Comparison of ENCODE assay signal across 15 cellular contexts in genomic region chr3:118938183-118938961, GRCh38.
DNase-seq lines count a peak whose midpoint lies in the region; ATAC-seq and TF ChIP-seq lines count a peak whose summit lies in the region.
"Had no signal": no experiment of that assay in that cellular context is flagged by ENCODE, and none has a peak within 500 bp of the region (broad histone marks: within the 10 kb centered on the region; RNA-seq: fewer than 3 reads in every experiment).

No MANE protein-coding gene starts in this region.

- POLR2A ChIA-PET in activated CD4-positive, alpha-beta T cell treated with anti-CD3 and anti-CD28 coated beads for 36 hours (lab: Charles Lee): interaction anchor here (0.6 kb wide), 1 partner anchor 29 kb away, joined by 3 read pairs; no protein-coding TSS in a partner anchor
- POLR2A ChIA-PET in activated naive CD8-positive, alpha-beta T cell treated with anti-CD3 and anti-CD28 coated beads, Interleukin-2, amount 10 ng/mL, durations not matched to agents 7 days and 5 days (lab: Charles Lee): no interaction called here

- no peaks in the 10 kb centered on the region for H3K36me3 ChIP-seq in upper lobe of left lung

- peak; percentile 85 for ATAC-seq in activated CD4-positive, alpha-beta T cell treated with anti-CD3 and anti-CD28 coated beads for 36 hours
- ATAC-seq in activated naive CD8-positive, alpha-beta T cell treated with anti-CD3 and anti-CD28 coated beads, Interleukin-2, amount 10 ng/mL, durations not matched to agents 7 days and 5 days (ENCODE audit: low read depth): peak; percentile 65
- ATAC-seq in upper lobe of left lung (ENCODE audit: low FRiP score in 2 of 2) (no peak), HG02981 (IDR thresholded peaks at IDR 0.05; ENCODE audit: unreplicated experiment) (no peak)

- no peaks in the 10 kb centered on the region for H3K27me3 ChIP-seq in upper lobe of left lung

- no peak overlapping the region for H3K4me3 Mint-ChIP-seq in activated CD4-positive, alpha-beta T cell treated with anti-CD3 and anti-CD28 coated beads for 36 hours
- peak overlapping the region; percentile 42 for H3K4me3 Mint-ChIP-seq in activated naive CD8-positive, alpha-beta T cell treated with anti-CD3 and anti-CD28 coated beads, Interleukin-2, amount 10 ng/mL, durations not matched to agents 7 days and 5 days
- H3K4me3 Mint-ChIP-seq: activated T-cell treated with anti-CD3 and anti-CD28 coated beads, Interleukin-2, amount 50 U/mL, for 4 hours had no signal

- no peaks in the 10 kb centered on the region for H3K27me3 Mint-ChIP-seq in activated CD4-positive, alpha-beta T cell treated with anti-CD3 and anti-CD28 coated beads for 36 hours
- H3K27me3 Mint-ChIP-seq in activated naive CD8-positive, alpha-beta T cell treated with anti-CD3 and anti-CD28 coated beads, Interleukin-2, amount 10 ng/mL, durations not matched to agents 7 days and 5 days: no peaks in the 10 kb centered on the region

- CTCF ChIA-PET in activated CD4-positive, alpha-beta T cell treated with anti-CD3 and anti-CD28 coated beads for 36 hours (lab: Charles Lee): interaction anchor here (0.6 kb wide), 1 partner anchor 86 kb away, joined by 3 read pairs; no protein-coding TSS in a partner anchor

- no peak overlapping the region for H3K27ac ChIP-seq in upper lobe of left lung

- no peaks in the 10 kb centered on the region for H3K4me1 ChIP-seq in upper lobe of left lung

- H3K4me1 Mint-ChIP-seq in activated CD4-positive, alpha-beta T cell treated with anti-CD3 and anti-CD28 coated beads for 36 hours: peaks cover 27% of the 10 kb centered on the region
- peaks cover 27% of the 10 kb centered on the region for H3K4me1 Mint-ChIP-seq in activated naive CD8-positive, alpha-beta T cell treated with anti-CD3 and anti-CD28 coated beads, Interleukin-2, amount 10 ng/mL, durations not matched to agents 7 days and 5 days

- TF ChIP-seq POLR2A in upper lobe of left lung (IDR thresholded peaks at IDR 0.05): no peak

- DNase-seq in activated CD4-positive, alpha-beta T cell treated with anti-CD3 and anti-CD28 coated beads for 36 hours: no peak
- no peak for DNase-seq in activated CD4-positive, alpha-beta T cell treated with anti-CD3 and anti-CD28 coated beads, Interleukin-2, amount 50 U/mL, for 1 hour
- DNase-seq in M059J (ENCODE audit: low read depth): peak; percentile 37
- DNase-seq in activated naive CD8-positive, alpha-beta T cell treated with anti-CD3 and anti-CD28 coated beads, Interleukin-2, amount 10 ng/mL, durations not matched to agents 7 days and 5 days: no peak
- peak; percentile 64 for DNase-seq in kidney tubule cell (ENCODE audit: low spot score)
- no peak for DNase-seq in upper lobe of left lung
- DNase-seq in GM13977 (ENCODE audit: low spot score): no peak
- DNase-seq: ACHN; activated T-cell treated with anti-CD3 and anti-CD28 coated beads, Interleukin-2, amount 50 U/mL, for 4 hours; COR-L47; effector CD4-positive, alpha-beta T cell; HCEC 1CT; NCI-H1092 treated with DMSO at 0.1 percent for 48 hours; NCI-H2227 treated with DMSO at 0.1 percent for 48 hours had no signal

- intact Hi-C loops in activated CD4-positive, alpha-beta T cell treated with anti-CD3 and anti-CD28 coated beads for 36 hours (cut with DNase I, micrococcal nuclease): no loop called here

- WGBS in upper lobe of left lung, 2 donors: 76 to 81% methylated on average over 5 of the region's 5 CpGs

- in situ Hi-C loops in GM13977 (cut with MboI; ENCODE audit: low pct_unique_long_range_greater_than_20kb, low sequenced_read_pairs, unreplicated experiment): no loop called here

- no peak for TF ChIP-seq EP300 in upper lobe of left lung (IDR thresholded peaks at IDR 0.05)

- TF ChIP-seq CTCF in upper lobe of left lung (IDR thresholded peaks at IDR 0.05) (no peak), GM13977 (IDR thresholded peaks at IDR 0.05; ENCODE audit: extremely low read depth, insufficient read depth, missing control alignments) (no peak)

- no peak overlapping the region for H3K27ac Mint-ChIP-seq in activated CD4-positive, alpha-beta T cell treated with anti-CD3 and anti-CD28 coated beads for 36 hours
- H3K27ac Mint-ChIP-seq in activated naive CD8-positive, alpha-beta T cell treated with anti-CD3 and anti-CD28 coated beads, Interleukin-2, amount 10 ng/mL, durations not matched to agents 7 days and 5 days: peak overlapping the region; percentile 68

- no peaks in the 10 kb centered on the region for H3K36me3 Mint-ChIP-seq in activated CD4-positive, alpha-beta T cell treated with anti-CD3 and anti-CD28 coated beads for 36 hours (ENCODE audit: low read depth)
- peaks cover 3% of the 10 kb centered on the region for H3K36me3 Mint-ChIP-seq in activated naive CD8-positive, alpha-beta T cell treated with anti-CD3 and anti-CD28 coated beads, Interleukin-2, amount 10 ng/mL, durations not matched to agents 7 days and 5 days

- H3K9me3 Mint-ChIP-seq in activated CD4-positive, alpha-beta T cell treated with anti-CD3 and anti-CD28 coated beads for 36 hours (ENCODE audit: low read depth): no peaks in the 10 kb centered on the region
- H3K9me3 Mint-ChIP-seq in activated naive CD8-positive, alpha-beta T cell treated with anti-CD3 and anti-CD28 coated beads, Interleukin-2, amount 10 ng/mL, durations not matched to agents 7 days and 5 days: peaks cover 3% of the 10 kb centered on the region

- no peak overlapping the region for H3K4me3 ChIP-seq in upper lobe of left lung

- H3K9me3 ChIP-seq in upper lobe of left lung: no peaks in the 10 kb centered on the region

Comparison
In these comparisons a context has a peak if more than half of its experiments do, and no peak if none do; other contexts are left out.
1. ATAC-seq: peak in activated CD4-positive, alpha-beta T cell treated with anti-CD3 and anti-CD28 coated beads for 36 hours (single experiment) and activated naive CD8-positive, alpha-beta T cell treated with anti-CD3 and anti-CD28 coated beads, Interleukin-2, amount 10 ng/mL, durations not matched to agents 7 days and 5 days (single experiment); none in upper lobe of left lung (0 of 2) and HG02981 (single experiment).
2. DNase-seq: peak in M059J (single experiment) and kidney tubule cell (single experiment); none in activated CD4-positive, alpha-beta T cell treated with anti-CD3 and anti-CD28 coated beads for 36 hours (single experiment), activated CD4-positive, alpha-beta T cell treated with anti-CD3 and anti-CD28 coated beads, Interleukin-2, amount 50 U/mL, for 1 hour (single experiment), activated naive CD8-positive, alpha-beta T cell treated with anti-CD3 and anti-CD28 coated beads, Interleukin-2, amount 10 ng/mL, durations not matched to agents 7 days and 5 days (single experiment), upper lobe of left lung (0 of 2) and GM13977 (single experiment).